ENCODE assay signal across 19 cellular contexts in genomic region chr2:229601396-229601795, GRCh38.
DNase-seq lines count a peak whose midpoint lies in the region; ATAC-seq and TF ChIP-seq lines count a peak whose summit lies in the region.
"Had no signal": no experiment of that assay in that cellular context is flagged by ENCODE, and none has a peak within 500 bp of the region (broad histone marks: within the 10 kb centered on the region; RNA-seq: fewer than 3 reads in every experiment).

No MANE protein-coding gene starts in this region.

- H3K36me3 ChIP-seq in PC-9 (ENCODE audit: low read depth) (no peaks in the 10 kb centered on the region), left lung (no peaks in the 10 kb centered on the region)
- H3K36me3 ChIP-seq: SJCRH30 had no signal

- H2AFZ ChIP-seq in PC-9 = peak overlapping the region; percentile 49; the same call in 1 of the 2 replicates

- no peaks in the 10 kb centered on the region for H3K9me3 ChIP-seq in PC-9 (ENCODE audit: insufficient read depth, low read depth)
- H3K9me3 ChIP-seq in left lung = no peaks in the 10 kb centered on the region
- H3K9me3 ChIP-seq: SJCRH30 had no signal

- DNase-seq in HCEC 1CT (peak; percentile 8), PC-9 (peak in 1 of 2 experiments; percentile 62), superior temporal gyrus (ENCODE audit: extremely low spot score) (peak; percentile 43), NCI-H1436 (lab: John Stamatoyannopoulos, UW) (no peak), left lung (no peak)
- DNase-seq: ACHN, DMS79 treated with DMSO at 0.1 percent for 48 hours, H9, NCI-H1105 treated with DMSO at 0.1 percent for 48 hours, NCI-H187, NCI-H2107, NCI-H510A, NCI-H774, OCI-M1, SJCRH30, SW 1271 had no signal

- H3K79me2 ChIP-seq in PC-9 (ENCODE audit: low read depth) = no peaks in the 10 kb centered on the region

- CTCF ChIA-PET in PC-9 (lab: Charles Lee) = no interaction called here

- H3K9me2 ChIP-seq in PC-9 (ENCODE audit: insufficient read depth) = no peaks in the 10 kb centered on the region

- H3K4me1 ChIP-seq in PC-9 (replicated peaks; ENCODE audit: insufficient read depth) = peaks cover 26% of the 10 kb centered on the region
- H3K4me1 ChIP-seq in left lung = no peaks in the 10 kb centered on the region
- H3K4me1 ChIP-seq: SJCRH30 had no signal

- H3K27ac ChIP-seq in PC-9 = peak overlapping the region; percentile 58
- H3K27ac ChIP-seq in left lung = no peak overlapping the region
- H3K27ac ChIP-seq: RWPE1, SJCRH30 had no signal

- H3K4me2 ChIP-seq in PC-9 = peak overlapping the region; percentile 73

- H4K20me1 ChIP-seq in PC-9 (ENCODE audit: insufficient read depth) = no peaks in the 10 kb centered on the region

- peak overlapping the region; percentile 33; the same call in 1 of the 2 replicates for H3K4me3 ChIP-seq in PC-9
- no peak overlapping the region for H3K4me3 ChIP-seq in left lung
- H3K4me3 ChIP-seq: SJCRH30 had no signal

- ATAC-seq in esophagus mucosa (peak; percentile 35), HG02642 (IDR thresholded peaks at IDR 0.05; ENCODE audit: poor library complexity, unreplicated experiment) (no peak), left lung (no peak)

- H3K27me3 ChIP-seq in PC-9 (ENCODE audit: insufficient read depth, low read depth) (no peaks in the 10 kb centered on the region), left lung (no peaks in the 10 kb centered on the region)
- H3K27me3 ChIP-seq: SJCRH30 had no signal

- intact Hi-C loops in PC-9 (cut with micrococcal nuclease; ENCODE audit: unreplicated experiment) (no loop called here), left lung (cut with DNase I) (no loop called here)

- POLR2A ChIA-PET in PC-9 (lab: Charles Lee; ENCODE audit: unreplicated experiment) = no interaction called here

- H3F3A ChIP-seq in PC-9 (ENCODE audit: insufficient read depth, low read depth) = peaks cover 12% of the 10 kb centered on the region

- no peak for TF ChIP-seq CTCF in PC-9 (conservative IDR thresholded peaks at IDR 0.05)
- no peak for TF ChIP-seq CTCF in left lung (IDR thresholded peaks at IDR 0.05)

- no TSS peak for BruUV-seq in PC-9 (replicated peaks; lab: Mats Ljungman, UMichigan)

Comparison
In these comparisons a context has a peak if more than half of its experiments do, and no peak if none do; other contexts are left out.
1. DNase-seq: peak in HCEC 1CT (single experiment) and superior temporal gyrus (single experiment); none in NCI-H1436 (single experiment) and left lung (0 of 2).